Comparison of ENCODE assay signal across 10 cellular contexts in the genomic region with DNA sequence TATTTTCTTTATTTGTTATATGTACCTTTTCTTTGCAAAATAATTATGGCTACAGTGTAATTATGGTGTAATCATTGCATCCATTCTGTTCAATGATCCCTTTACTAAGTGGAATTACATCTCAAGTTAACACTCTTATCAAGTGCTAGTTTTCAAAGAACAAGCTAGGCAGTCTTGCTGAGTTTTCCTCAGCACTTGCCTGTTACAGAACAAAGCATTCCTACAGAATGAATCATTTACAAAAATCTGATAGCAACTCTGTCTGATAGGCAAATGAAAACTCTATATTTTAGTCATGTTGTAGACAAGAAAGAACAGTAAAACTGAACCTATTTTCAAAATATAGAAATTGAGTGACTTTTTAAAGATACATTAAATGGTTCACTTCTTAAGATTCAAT.
"Had no signal": no experiment of that assay in that cellular context is flagged by ENCODE, and none has a peak within 500 bp of the region (broad histone marks: within the 10 kb centered on the region; RNA-seq: fewer than 3 reads in every experiment).

No MANE protein-coding gene starts in this region.

- FAIRE-seq: colon, pancreas, small intestine had no signal

- DNase-seq: activated CD4-positive, alpha-beta T cell treated with anti-CD3 and anti-CD28 coated beads, Interleukin-2, amount 50 U/mL, for 4 hours; activated CD4-positive, CD25-positive, alpha-beta regulatory T cell treated with anti-CD3 and anti-CD28 coated beads, Interleukin-2, amount 50 U/mL, for 72 hours; activated effector memory CD4-positive, alpha-beta T cell treated with Interleukin-2 at 50 U/mL for 16 hours; activated T-cell treated with anti-CD3 and anti-CD28 coated beads, Interleukin-2, amount 50 U/mL, for 24 hours; heart left ventricle; pancreas; small intestine; thyroid gland had no signal

- ATAC-seq: foreskin keratinocyte, heart left ventricle, pancreas had no signal
